In genomic region chr13:20713751-20714150, GRCh38 we compare ENCODE assay signal across 12 cellular contexts. TPM values are rescaled to one million over a fixed set of nuclear protein-coding genes. Genes with fewer than 3 reads are reported as not detected.
DNase-seq lines count a peak whose midpoint lies in the region; ATAC-seq and TF ChIP-seq lines count a peak whose summit lies in the region.
"Had no signal": no experiment of that assay in that cellular context is flagged by ENCODE, and none has a peak within 500 bp of the region (broad histone marks: within the 10 kb centered on the region; RNA-seq: fewer than 3 reads in every experiment).

No MANE protein-coding gene starts in this region.

- DNase-seq in AG08396 (ENCODE audit: low spot score) (peak; percentile 66), HT1080 (ENCODE audit: low read depth) (peak; percentile 88), dedifferentiated amniotic fluid mesenchymal stem cell (ENCODE audit: extremely low spot score) (peak; percentile 23), Peyer's patch (no peak), SKM-1 (lab: John Stamatoyannopoulos, UW; ENCODE audit: unreplicated experiment) (no peak)
- DNase-seq: activated CD4-positive, CD25-positive, alpha-beta regulatory T cell; activated naive CD4-positive, alpha-beta T cell treated with anti-CD3 and anti-CD28 coated beads, Interleukin-2, amount 50 U/mL, for 16 hours; glutamatergic neuron; KG1 had no signal

- H3K4me3 ChIP-seq in Peyer's patch = no peak overlapping the region

- no peaks in the 10 kb centered on the region for H3K27me3 ChIP-seq in Peyer's patch

- no peaks in the 10 kb centered on the region for H3K36me3 ChIP-seq in Peyer's patch

- peaks cover 0 to 9% (median 0%) of the 10 kb centered on the region in 4 donors for H3K4me1 ChIP-seq in Peyer's patch

- H3K4me3 Mint-ChIP-seq in nephron = peak overlapping the region in 1 of 3 experiments; percentile 6

- H3K9me3 ChIP-seq in Peyer's patch = no peaks in the 10 kb centered on the region

- no peaks in the 10 kb centered on the region for H3K9me3 Mint-ChIP-seq in nephron

- ATAC-seq in GM19452 (IDR thresholded peaks at IDR 0.05; ENCODE audit: unreplicated experiment) = no peak
- no peak for ATAC-seq in GM18867 (IDR thresholded peaks at IDR 0.05; ENCODE audit: unreplicated experiment)

- TF ChIP-seq CTCF in nephron (IDR thresholded peaks at IDR 0.05; ENCODE audit: unreplicated experiment in 3 of 3) = no peak
- TF ChIP-seq CTCF in Peyer's patch (IDR thresholded peaks at IDR 0.05) = no peak

- no peaks in the 10 kb centered on the region for H3K36me3 Mint-ChIP-seq in nephron (ENCODE audit: low read depth)

- peaks cover 6% of the 10 kb centered on the region for H3K27me3 Mint-ChIP-seq in nephron (ENCODE audit: low read depth)

- H3K27ac ChIP-seq in Peyer's patch = peak overlapping the region in 2 of 4 donors; percentile 16 to 25

- peaks cover 49% of the 10 kb centered on the region for H3K4me1 Mint-ChIP-seq in nephron

- peak overlapping the region in 2 of 3 experiments; percentile 17 to 82 for H3K27ac Mint-ChIP-seq in nephron

- TF ChIP-seq POLR2A in Peyer's patch (IDR thresholded peaks at IDR 0.05) = no peak

RNA-seq across cellular contexts. Expression of gene IL17D, which starts 10.3 kb away (rescaled TPM):
- total RNA-seq in HT1080 (2014; rRNA removed; shearing (Covaris generic)) = 1.7 and 1.8 TPM in 2 replicates
- 0.47 and 1.3 TPM in 2 replicates for polyA plus RNA-seq in HT1080 (2015; cell fraction: cytosol; rRNA removed)
- 0.39 and 0.84 TPM in 2 replicates for polyA plus RNA-seq in HT1080 (2015; cell fraction: nucleus; rRNA removed)
- 1 to 10 TPM in 2 of 4 donors, not detected in 2; 2.4 to 3.9 TPM for total RNA-seq in Peyer's patch

Comparison
In these comparisons a context has a peak if more than half of its experiments do, and no peak if none do; other contexts are left out.
1. DNase-seq: peak in AG08396 (single experiment), HT1080 (single experiment) and dedifferentiated amniotic fluid mesenchymal stem cell (single experiment); none in Peyer's patch (0 of 3) and SKM-1 (single experiment).